Comparison of ENCODE assay signal across 8 cellular contexts in genomic region chr16:89873109-89873821, GRCh38. TPM values are rescaled to one million over a fixed set of nuclear protein-coding genes. Genes with fewer than 3 reads are reported as not detected.
DNase-seq lines count a peak whose midpoint lies in the region; ATAC-seq and TF ChIP-seq lines count a peak whose summit lies in the region.

Gene TCF25, plus strand, starts transcription at chr16:89873592. Its CDS starts 76 bp downstream, at chr16:89873668.

- H3K4me3 ChIP-seq in BJ (ENCODE audit: low read depth, low read length) (peak within 1 kb of the TSS; percentile 100), dorsolateral prefrontal cortex (peak within 1 kb of the TSS; percentile 59 to 99 (median 84)), right lobe of liver (peak within 1 kb of the TSS; percentile 70 to 96 (median 89))

- no peak for TF ChIP-seq CTCF in BJ (IDR thresholded peaks at IDR 0.05; ENCODE audit: insufficient read depth, low read depth, low read length)
- peak in 9 of 56 donors; percentile 6 to 44 (median 19) for TF ChIP-seq CTCF in dorsolateral prefrontal cortex (IDR thresholded peaks at IDR 0.05 in 54 of 56, conservative IDR thresholded peaks at IDR 0.05 in 2 of 56; ENCODE audit: low read depth in 1 of 56, partially characterized antibody in 56 of 56)
- TF ChIP-seq CTCF in right lobe of liver (IDR thresholded peaks at IDR 0.05): no peak

- DNase-seq in BJ (ENCODE audit: low read depth) (no peak), NCI-H774 (lab: John Stamatoyannopoulos, UW) (peak; percentile 71), dorsolateral prefrontal cortex (peak; percentile 43 to 86 (median 67)), right lobe of liver (peak; percentile 86 to 90 (median 89))
- DNase-seq in activated CD4-positive, alpha-beta memory T cell treated with anti-CD3 and anti-CD28 coated beads for 36 hours: peak; percentile 87
- DNase-seq in stimulated activated CD4-positive, alpha-beta T cell treated with anti-CD3 and anti-CD28 coated beads, Interleukin-4, amount 100 ng/mL, for 24 hours: peak; percentile 86

- H3K4me1 Mint-ChIP-seq in activated CD4-positive, alpha-beta memory T cell treated with anti-CD3 and anti-CD28 coated beads for 36 hours (ENCODE audit: low read depth): peaks cover 14% of the 10 kb centered on the region

- no peaks in the 10 kb centered on the region for H3K27me3 Mint-ChIP-seq in activated CD4-positive, alpha-beta memory T cell treated with anti-CD3 and anti-CD28 coated beads for 36 hours

- CTCF ChIA-PET in BJ (lab: Yijun Ruan, JAX): interaction anchor here (0.5 to 2.9 kb wide), 7 partner anchors 12 to 636 kb away, joined by 3 to 17 read pairs (median 5); partner anchors contain the start of gene MC1R
- CTCF ChIA-PET in activated CD4-positive, alpha-beta memory T cell treated with anti-CD3 and anti-CD28 coated beads for 36 hours (lab: Charles Lee): interaction anchor here (0.6 to 2.9 kb wide), 6 partner anchors 10 to 173 kb away, joined by 3 to 23 read pairs (median 6); no protein-coding TSS in a partner anchor

- intact Hi-C loops in activated CD4-positive, alpha-beta memory T cell treated with anti-CD3 and anti-CD28 coated beads for 36 hours (cut with micrococcal nuclease): loop anchor here (5.0 kb wide), 1 partner anchor 49 kb away; the partner anchor contains the start of gene TUBB3
- intact Hi-C loops in dorsolateral prefrontal cortex (cut with DNase I): loop anchor here (5.0 to 10.0 kb wide), 3 partner anchors 39 to 56 kb away; partner anchors contain the start of genes FANCA (in 1 of the 2) and SPIRE2 (in 1 of the 2)
- intact Hi-C loops in right lobe of liver (cut with DNase I): loop anchor here in 1 of 2 donors (5.0 to 10.0 kb wide), 2 partner anchors 46 to 168 kb away; partner anchors contain the start of genes SPATA2L and SPIRE2

- POLR2A ChIA-PET in BJ (lab: Charles Lee): interaction anchor here (0.6 kb wide), 4 partner anchors 35 to 152 kb away, joined by 4 to 13 read pairs (median 4); partner anchors contain the start of gene VPS9D1
- POLR2A ChIA-PET in activated CD4-positive, alpha-beta memory T cell treated with anti-CD3 and anti-CD28 coated beads for 36 hours (lab: Charles Lee): interaction anchor here (0.5 to 2.4 kb wide), 10 partner anchors 9 to 173 kb away, joined by 3 to 21 read pairs (median 6); partner anchors contain the start of genes FANCA and SPATA2L

- peaks cover 6% of the 10 kb centered on the region for H3K9me3 Mint-ChIP-seq in activated CD4-positive, alpha-beta memory T cell treated with anti-CD3 and anti-CD28 coated beads for 36 hours

- H3K27me3 ChIP-seq in BJ (ENCODE audit: control insufficient read depth, insufficient read depth, low read length) (no peaks in the 10 kb centered on the region), dorsolateral prefrontal cortex (no peaks in the 10 kb centered on the region), right lobe of liver (no peaks in the 10 kb centered on the region)

- peak within 1 kb of the TSS; percentile 86 to 100 (median 99) for H3K27ac ChIP-seq in dorsolateral prefrontal cortex
- H3K27ac ChIP-seq in right lobe of liver: peak within 1 kb of the TSS; percentile 99

- H3K36me3 ChIP-seq in BJ (ENCODE audit: control insufficient read depth, insufficient read depth, low read length) (peaks cover 2% of the 10 kb centered on the region; the same call in 1 of the 2 replicates), right lobe of liver (peaks cover 0 to 7% (median 0%) of the 10 kb centered on the region in 4 donors)

- H3K4me1 ChIP-seq in right lobe of liver: peaks cover 0 to 20% (median 7%) of the 10 kb centered on the region in 4 donors

- TF ChIP-seq POLR2A in right lobe of liver (IDR thresholded peaks at IDR 0.05): peak; percentile 75

- H3K4me3 Mint-ChIP-seq in activated CD4-positive, alpha-beta memory T cell treated with anti-CD3 and anti-CD28 coated beads for 36 hours: peak within 1 kb of the TSS; percentile 85

- WGBS in right lobe of liver (ENCODE audit: insufficient coverage, low coverage, low lambda C conversion rate, missing lambda C conversion rate): under 1% methylated on average over 14 of the region's 89 CpGs

- ATAC-seq in GM19324 (IDR thresholded peaks at IDR 0.05; ENCODE audit: low FRiP score, unreplicated experiment) (peak; percentile 45), HG03520 (IDR thresholded peaks at IDR 0.05; ENCODE audit: unreplicated experiment) (peak; percentile 18), right lobe of liver (peak; percentile 47 to 71 (median 62))

- H3K36me3 Mint-ChIP-seq in activated CD4-positive, alpha-beta memory T cell treated with anti-CD3 and anti-CD28 coated beads for 36 hours: peaks cover 25% of the 10 kb centered on the region

- no peaks in the 10 kb centered on the region for H3K9me3 ChIP-seq in right lobe of liver

- H3K27ac Mint-ChIP-seq in activated CD4-positive, alpha-beta memory T cell treated with anti-CD3 and anti-CD28 coated beads for 36 hours: peak within 1 kb of the TSS; percentile 98

RNA-seq across cellular contexts. Expression of gene TCF25, which starts in this region (rescaled TPM):
- polyA plus RNA-seq in BJ (2011; rRNA removed): 131 and 219 TPM in 2 replicates
- 105 and 124 TPM in 2 replicates for polyA minus RNA-seq in BJ (2011; rRNA and poly(A)+ RNA removed)
- 100 to 1,000 TPM; 139 to 147 TPM for total RNA-seq in activated CD4-positive, alpha-beta memory T cell treated with anti-CD3 and anti-CD28 coated beads for 36 hours
- 100 to 1,000 TPM; 172 to 346 (median 233) TPM for total RNA-seq in dorsolateral prefrontal cortex
- total RNA-seq in right lobe of liver: 10 to 100 TPM; 66.6 to 91.6 (median 77.9) TPM
